Comparison of ENCODE assay signal across 2 cellular contexts in genomic region chr11:62181097-62181496, GRCh38.
A peak's percentile ranks its signal among the peaks of the same experiment; 100 is the strongest.
TF ChIP-seq lines count a peak whose summit lies in the region.

No MANE protein-coding gene starts in this region.

TF ChIP-seq in GM12891, 5 proteins besides CTCF, POLR2A, EP300 and RAD21:
- peak; percentile 51 for TF ChIP-seq SPI1 (IDR thresholded peaks at IDR 0.05; ENCODE audit: low read depth, low read length)
- no peak for TF ChIP-seq POU2F2 (IDR thresholded peaks at IDR 0.05; ENCODE audit: low read depth, low read length)
TF ChIP-seq in GM12891: peak in this region for 1.

TF ChIP-seq in K562, 482 proteins besides CTCF, POLR2A, EP300 and RAD21:
- TF ChIP-seq SPI1 (IDR thresholded peaks at IDR 0.05; ENCODE audit: borderline replicate concordance, low read depth, low read length), result peak; percentile 72
- no peak for TF ChIP-seq CBFB (CRISPR knock-in tag; IDR thresholded peaks at IDR 0.05)
